Comparison of ENCODE assay signal across 1 cellular context in the genomic region with DNA sequence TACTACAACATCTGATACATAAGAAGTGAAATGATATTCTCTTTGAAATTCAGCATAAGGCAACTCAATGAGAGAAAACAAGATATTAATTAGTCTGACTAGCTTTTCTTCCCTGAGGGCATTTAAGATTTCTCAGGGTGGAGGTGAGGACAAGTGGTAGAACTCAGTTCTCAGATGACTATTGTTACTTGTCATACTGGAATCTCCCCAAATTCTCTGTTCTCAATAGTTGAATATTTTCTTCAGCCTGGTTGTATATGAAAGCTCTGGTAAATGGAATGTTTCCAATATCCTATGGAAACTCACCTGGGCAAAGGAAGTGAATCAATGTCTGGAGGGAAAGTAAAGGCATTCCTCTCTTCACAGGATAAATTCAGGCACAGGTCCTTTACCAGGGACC.
A peak's percentile ranks its signal among the peaks of the same experiment; 100 is the strongest.
TF ChIP-seq lines count a peak whose summit lies in the region.

No MANE protein-coding gene starts in this region.

TF ChIP-seq in GM12878, 131 proteins besides CTCF, POLR2A, EP300 and RAD21:
- TF ChIP-seq RELA (IDR thresholded peaks at IDR 0.05; ENCODE audit: borderline replicate concordance, partially characterized antibody) (peak; percentile 62), RUNX3 (IDR thresholded peaks at IDR 0.05; ENCODE audit: low read length) (peak; percentile 22; the same call in 1 of the 2 replicates), IKZF1 (conservative IDR thresholded peaks at IDR 0.05) (peak; percentile 70), MTA2 (IDR thresholded peaks at IDR 0.05; ENCODE audit: low read depth) (peak; percentile 80), JUNB (IDR thresholded peaks at IDR 0.05) (peak; percentile 65), CBX5 (IDR thresholded peaks at IDR 0.05; ENCODE audit: low read depth) (no peak), NFIC (IDR thresholded peaks at IDR 0.05; ENCODE audit: low read depth, low read length) (peak; percentile 53; the same call in 1 of the 2 replicates), FOXM1 (IDR thresholded peaks at IDR 0.05; ENCODE audit: low read depth, low read length) (no peak), IKZF2 (IDR thresholded peaks at IDR 0.05) (peak; percentile 77 to 78), MEF2B (IDR thresholded peaks at IDR 0.05; ENCODE audit: partially characterized antibody, poor library complexity, severe bottlenecking) (peak; percentile 63), EED (IDR thresholded peaks at IDR 0.05; ENCODE audit: low read depth) (0 out of 2 replicates have a peak, but pooled peaks have one; percentile 21), RAD51 (IDR thresholded peaks at IDR 0.05) (no peak), ATF7 (IDR thresholded peaks at IDR 0.05; ENCODE audit: low read depth) (peak; percentile 43), DPF2 (IDR thresholded peaks at IDR 0.05) (peak; percentile 55; the same call in 1 of the 2 replicates), SP1 (IDR thresholded peaks at IDR 0.05; ENCODE audit: low read depth, low read length) (no peak)
- TF ChIP-seq, protein P1, sequence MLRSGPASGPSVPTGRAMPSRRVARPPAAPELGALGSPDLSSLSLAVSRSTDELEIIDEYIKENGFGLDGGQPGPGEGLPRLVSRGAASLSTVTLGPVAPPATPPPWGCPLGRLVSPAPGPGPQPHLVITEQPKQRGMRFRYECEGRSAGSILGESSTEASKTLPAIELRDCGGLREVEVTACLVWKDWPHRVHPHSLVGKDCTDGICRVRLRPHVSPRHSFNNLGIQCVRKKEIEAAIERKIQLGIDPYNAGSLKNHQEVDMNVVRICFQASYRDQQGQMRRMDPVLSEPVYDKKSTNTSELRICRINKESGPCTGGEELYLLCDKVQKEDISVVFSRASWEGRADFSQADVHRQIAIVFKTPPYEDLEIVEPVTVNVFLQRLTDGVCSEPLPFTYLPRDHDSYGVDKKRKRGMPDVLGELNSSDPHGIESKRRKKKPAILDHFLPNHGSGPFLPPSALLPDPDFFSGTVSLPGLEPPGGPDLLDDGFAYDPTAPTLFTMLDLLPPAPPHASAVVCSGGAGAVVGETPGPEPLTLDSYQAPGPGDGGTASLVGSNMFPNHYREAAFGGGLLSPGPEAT (IDR thresholded peaks at IDR 0.05; ENCODE audit: low read depth), result peak; percentile 91
- TF ChIP-seq, protein P2, sequence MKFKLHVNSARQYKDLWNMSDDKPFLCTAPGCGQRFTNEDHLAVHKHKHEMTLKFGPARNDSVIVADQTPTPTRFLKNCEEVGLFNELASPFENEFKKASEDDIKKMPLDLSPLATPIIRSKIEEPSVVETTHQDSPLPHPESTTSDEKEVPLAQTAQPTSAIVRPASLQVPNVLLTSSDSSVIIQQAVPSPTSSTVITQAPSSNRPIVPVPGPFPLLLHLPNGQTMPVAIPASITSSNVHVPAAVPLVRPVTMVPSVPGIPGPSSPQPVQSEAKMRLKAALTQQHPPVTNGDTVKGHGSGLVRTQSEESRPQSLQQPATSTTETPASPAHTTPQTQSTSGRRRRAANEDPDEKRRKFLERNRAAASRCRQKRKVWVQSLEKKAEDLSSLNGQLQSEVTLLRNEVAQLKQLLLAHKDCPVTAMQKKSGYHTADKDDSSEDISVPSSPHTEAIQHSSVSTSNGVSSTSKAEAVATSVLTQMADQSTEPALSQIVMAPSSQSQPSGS (IDR thresholded peaks at IDR 0.05; ENCODE audit: low read length), result 0 out of 2 replicates have a peak, but pooled peaks have one; percentile 31
